Comparison of ENCODE assay signal across 8 cellular contexts in genomic region chr3:195542261-195542660, GRCh38. TPM values are rescaled to one million over a fixed set of nuclear protein-coding genes. Genes with fewer than 3 reads are reported as not detected.
DNase-seq lines count a peak whose midpoint lies in the region; ATAC-seq and TF ChIP-seq lines count a peak whose summit lies in the region.

No MANE protein-coding gene starts in this region.

- H3K36me3 ChIP-seq in left ventricle myocardium inferior: no peaks in the 10 kb centered on the region
- peaks cover 0 to 2% of the 10 kb centered on the region in 2 donors for H3K36me3 ChIP-seq in esophagus (ENCODE audit: control insufficient read depth in 2 of 2, insufficient read depth in 2 of 2, low read length in 1 of 2)
- H3K36me3 ChIP-seq in parathyroid adenoma (ENCODE audit: control insufficient read depth, insufficient read depth, low read length): no peaks in the 10 kb centered on the region

- DNase-seq in left ventricle myocardium inferior: no peak
- DNase-seq in Right ventricle myocardium superior: no peak
- DNase-seq in RWPE1 (ENCODE audit: low spot score): peak; percentile 17

- peak overlapping the region; percentile 86 for H3K4me3 ChIP-seq in left ventricle myocardium inferior
- peak overlapping the region; percentile 79 to 83 for H3K4me3 ChIP-seq in esophagus (ENCODE audit: low read depth in 1 of 2, low read length in 2 of 2)
- H3K4me3 ChIP-seq in parathyroid adenoma (ENCODE audit: low read depth, low read length): peak overlapping the region; percentile 94

- intact Hi-C loops in left ventricle myocardium inferior (cut with micrococcal nuclease) (no loop called here), Right ventricle myocardium superior (cut with DNase I) (no loop called here)

- H2AFZ ChIP-seq in parathyroid adenoma: peak overlapping the region; percentile 99

- H3K9ac ChIP-seq in parathyroid adenoma: peak overlapping the region; percentile 98

- H3K4me1 ChIP-seq in left ventricle myocardium inferior: peaks cover 89% of the 10 kb centered on the region
- H3K4me1 ChIP-seq in esophagus (ENCODE audit: control insufficient read depth in 2 of 2, insufficient read depth in 2 of 2, low read length in 1 of 2): peaks cover 0 to 16% of the 10 kb centered on the region in 2 donors
- H3K4me1 ChIP-seq in parathyroid adenoma: peaks cover 8% of the 10 kb centered on the region

- H3K79me2 ChIP-seq in parathyroid adenoma: peaks cover 27% of the 10 kb centered on the region

- ATAC-seq in Right ventricle myocardium superior (ENCODE audit: poor library complexity): no peak
- no peak for ATAC-seq in HG03097 (IDR thresholded peaks at IDR 0.05; ENCODE audit: low FRiP score, unreplicated experiment)
- no peak for ATAC-seq in GM21529 (IDR thresholded peaks at IDR 0.05; ENCODE audit: unreplicated experiment)
- no peak for ATAC-seq in HG03139 (IDR thresholded peaks at IDR 0.05; ENCODE audit: unreplicated experiment)

- H3K27me3 ChIP-seq in left ventricle myocardium inferior (ENCODE audit: low read depth): no peaks in the 10 kb centered on the region
- H3K27me3 ChIP-seq in esophagus (ENCODE audit: control insufficient read depth in 1 of 2, insufficient read depth in 2 of 2, low read length in 2 of 2): no peaks in the 10 kb centered on the region
- no peaks in the 10 kb centered on the region for H3K27me3 ChIP-seq in parathyroid adenoma (ENCODE audit: control insufficient read depth, insufficient read depth, low read length)

- H3K9me3 ChIP-seq in left ventricle myocardium inferior (replicated peaks) (no peaks in the 10 kb centered on the region), esophagus (ENCODE audit: control insufficient read depth in 2 of 2, insufficient read depth in 1 of 2, low read depth in 1 of 2, low read length in 1 of 2) (no peaks in the 10 kb centered on the region), parathyroid adenoma (ENCODE audit: control insufficient read depth, low read length) (no peaks in the 10 kb centered on the region)

- no peak for TF ChIP-seq CTCF in left ventricle myocardium inferior (IDR thresholded peaks at IDR 0.05; ENCODE audit: borderline replicate concordance)
- no peak for TF ChIP-seq CTCF in RWPE1 (conservative IDR thresholded peaks at IDR 0.05; ENCODE audit: low read depth)
- no peak for TF ChIP-seq CTCF in parathyroid adenoma (IDR thresholded peaks at IDR 0.05)

- H3K4me2 ChIP-seq in parathyroid adenoma (ENCODE audit: low read length): peak overlapping the region; percentile 92

- CTCF ChIA-PET in RWPE1 (lab: Yijun Ruan, JAX): no interaction called here

- POLR2A ChIA-PET in RWPE1 (lab: Yijun Ruan, JAX; ENCODE audit: low non-redundant PET): interaction anchor here (0.7 kb wide), 1 partner anchor 104 kb away, joined by 3 read pairs; no protein-coding TSS in a partner anchor

- H3K27ac ChIP-seq in left ventricle myocardium inferior (replicated peaks) (peak overlapping the region; percentile 94), RWPE1 (peak overlapping the region; percentile 80; the same call in 1 of the 2 replicates), esophagus (ENCODE audit: low read depth in 2 of 2, low read length in 1 of 2) (no peak overlapping the region), parathyroid adenoma (no peak overlapping the region)

- WGBS in esophagus, 2 donors: 0% methylated on average over 6 of the region's 6 CpGs

RNA-seq across cellular contexts. Expression of gene PPP1R2, which starts 0.9 kb away (rescaled TPM):
- total RNA-seq in left ventricle myocardium inferior (39.7 TPM), Right ventricle myocardium superior (28.2 TPM)
- 10 to 100 TPM; 21.9 to 38.3 TPM for polyA plus RNA-seq in esophagus

RNA-seq across cellular contexts. Expression of gene APOD, which starts 41.5 kb away (rescaled TPM):
- total RNA-seq in left ventricle myocardium inferior: 92.5 TPM
- 322 TPM for total RNA-seq in Right ventricle myocardium superior
- polyA plus RNA-seq in esophagus: 10 to 100 TPM; 21.6 to 96.1 TPM

Comparison
In these comparisons a context has a peak if more than half of its experiments do, and no peak if none do; other contexts are left out.
1. H3K27ac ChIP-seq: peak in left ventricle myocardium inferior (single experiment) and RWPE1 (single experiment); none in esophagus (0 of 2) and parathyroid adenoma (single experiment).
2. Peak in every context shown above with its lines, with median percentiles within 50 percentile points of each other: H3K4me3 ChIP-seq.